In genomic region chr3:157160652-157161480, GRCh38 we compare ENCODE assay signal across 8 cellular contexts.
DNase-seq lines count a peak whose midpoint lies in the region; ATAC-seq and TF ChIP-seq lines count a peak whose summit lies in the region.

No MANE protein-coding gene starts in this region.

- TF ChIP-seq CTCF in choroid plexus epithelial cell (conservative IDR thresholded peaks at IDR 0.05; ENCODE audit: low read depth, low read length) = no peak

- H3K4me3 ChIP-seq in choroid plexus epithelial cell (ENCODE audit: low read depth, low read length) = peak overlapping the region; percentile 93

- DNase-seq in activated CD8-positive, alpha-beta memory T cell treated with anti-CD3 and anti-CD28 coated beads for 4 hours (ENCODE audit: low read depth in 2 of 2) = peak; percentile 38 to 43
- DNase-seq in activated CD8-positive, alpha-beta memory T cell treated with anti-CD3 and anti-CD28 coated beads, Interleukin-2, amount 50 U/mL, for 48 hours = no peak
- DNase-seq in NAMALWA (ENCODE audit: low spot score) (peak; percentile 74), T-helper 2 cell (peak; percentile 25 to 73 (median 55)), choroid plexus epithelial cell (ENCODE audit: low read depth) (peak; percentile 98), left kidney (ENCODE audit: low read depth, low spot score) (peak; percentile 75)
- DNase-seq in stimulated activated CD4-positive, alpha-beta T cell treated with anti-CD3 and anti-CD28 coated beads, Interleukin-4, amount 100 ng/mL, for 48 hours (ENCODE audit: low read depth in 2 of 2) = peak; percentile 35 to 63

- peak; percentile 30 for ATAC-seq in HG02623 (IDR thresholded peaks at IDR 0.05; ENCODE audit: unreplicated experiment)
